27 cellular contexts compared by ENCODE assay signal in the genomic region with DNA sequence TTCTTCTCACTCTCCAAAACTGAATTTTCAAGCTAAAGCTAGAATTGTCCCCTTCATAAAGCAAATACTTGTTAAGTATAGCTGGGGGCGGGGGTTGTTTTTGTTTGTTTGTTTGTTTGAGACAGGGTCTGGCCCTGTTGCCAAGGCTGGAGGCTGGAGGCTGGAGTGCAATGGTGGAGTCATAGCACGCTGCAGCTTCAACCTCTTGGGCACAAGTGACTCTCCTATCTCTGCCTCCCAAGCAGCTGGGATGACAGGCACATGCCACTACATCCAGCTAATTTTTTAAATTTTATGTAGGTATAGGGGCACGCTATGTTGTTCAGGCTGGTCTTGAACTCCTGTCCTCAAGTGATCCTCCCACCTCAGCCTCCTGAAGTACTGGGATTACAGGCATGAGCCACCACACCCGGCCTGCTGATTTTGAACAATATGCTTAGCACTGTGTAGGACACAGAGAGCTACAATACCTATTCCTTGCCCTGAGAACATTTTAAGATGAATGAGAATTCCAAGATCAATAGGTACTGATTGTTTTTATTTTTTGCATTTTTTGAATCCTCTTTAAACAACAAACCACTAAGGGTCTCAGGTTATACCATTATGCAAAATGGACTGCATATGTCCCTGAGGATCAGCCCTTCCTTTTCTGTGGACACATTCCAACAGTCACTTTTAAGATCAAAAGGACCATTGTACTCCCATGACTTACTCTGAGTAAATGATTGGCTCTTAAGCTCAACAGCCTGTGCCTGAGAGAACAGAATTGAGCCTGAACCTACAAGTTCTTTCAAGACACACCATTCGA. TPM values are rescaled to one million over a fixed set of nuclear protein-coding genes. Genes with fewer than 3 reads are reported as not detected.
DNase-seq lines count a peak whose midpoint lies in the region; TF ChIP-seq lines count a peak whose summit lies in the region.
"Had no signal": no experiment of that assay in that cellular context is flagged by ENCODE, and none has a peak within 500 bp of the region (broad histone marks: within the 10 kb centered on the region; RNA-seq: fewer than 3 reads in every experiment).

No MANE protein-coding gene starts in this region.

- H3K27ac Mint-ChIP-seq in MCF 10A (ENCODE audit: low read depth, unreplicated experiment): no peak overlapping the region
- H3K27ac Mint-ChIP-seq: activated CD4-positive, alpha-beta memory T cell treated with anti-CD3 and anti-CD28 coated beads for 36 hours; activated naive CD4-positive, alpha-beta T cell treated with anti-CD3 and anti-CD28 coated beads, Interleukin-2, amount 50 U/mL, for 24 hours; HFFc6; natural killer cell had no signal

- H3K27ac ChIP-seq in mammary epithelial cell (ENCODE audit: insufficient read depth, low read depth, low read length) (no peak overlapping the region), smooth muscle cell (ENCODE audit: low read depth) (peak overlapping the region; percentile 28), dorsolateral prefrontal cortex (peak overlapping the region in 3 of 59 donors; percentile 21 to 30 (median 29))
- H3K27ac ChIP-seq: ascending aorta; BLaER1 treated with 17β-estradiol and CSF1 and Interleukin-3, amounts not matched to agents 10 nM and 100 nM; heart left ventricle; HL-60; uterus; VCaP had no signal

- DNase-seq in mammary epithelial cell (peak; percentile 46), MCF 10A (ENCODE audit: unreplicated experiment) (no peak), SW480 (ENCODE audit: low spot score) (peak; percentile 65), medulla oblongata (ENCODE audit: extremely low spot score) (peak; percentile 12), smooth muscle cell (lab: John Stamatoyannopoulos, UW; ENCODE audit: unreplicated experiment) (no peak), AG20443 (ENCODE audit: low spot score) (no peak), dorsolateral prefrontal cortex (no peak), GM13976 (ENCODE audit: low spot score) (no peak)
- DNase-seq: 8988T; activated CD4-positive, alpha-beta memory T cell treated with anti-CD3 and anti-CD28 coated beads for 36 hours; activated T-cell treated with anti-CD3 and anti-CD28 coated beads, Interleukin-2, amount 50 U/mL, for 1 hour; cerebellar nuclear complex; DMS53; HFFc6; natural killer cell; NCI-H1930; stimulated activated CD8-positive, alpha-beta memory T cell treated with anti-CD3 and anti-CD28 coated beads, Interleukin-4, amount 100 ng/mL, for 48 hours; T-helper 2 cell had no signal

- dilution Hi-C loops in mammary epithelial cell (cut with HindIII; ENCODE audit: low sequenced_read_pairs): no loop called here

- no peaks in the 10 kb centered on the region for H4K20me1 ChIP-seq in mammary epithelial cell (ENCODE audit: insufficient read depth, low read length)
- H4K20me1 ChIP-seq in smooth muscle cell (ENCODE audit: low read depth): peaks cover 16% of the 10 kb centered on the region
- H4K20me1 ChIP-seq: BLaER1 treated with 17β-estradiol and CSF1 and Interleukin-3, amounts not matched to agents 10 nM and 100 nM had no signal

- in situ Hi-C loops in mammary epithelial cell (cut with MboI; ENCODE audit: low sequenced_read_pairs in 2 of 2) (no loop called here), GM13976 (cut with MboI; ENCODE audit: low sequenced_read_pairs, unreplicated experiment) (no loop called here)

- H3K4me1 ChIP-seq in mammary epithelial cell (ENCODE audit: insufficient read depth, low read length): no peaks in the 10 kb centered on the region
- H3K4me1 ChIP-seq in smooth muscle cell (ENCODE audit: low read depth): no peaks in the 10 kb centered on the region
- H3K4me1 ChIP-seq: ascending aorta, uterus had no signal

- H3F3A ChIP-seq in smooth muscle cell (ENCODE audit: low read depth): peaks cover 12% of the 10 kb centered on the region

- H3K36me3 ChIP-seq in mammary epithelial cell (ENCODE audit: insufficient read depth, low read length) (peaks cover 26% of the 10 kb centered on the region), smooth muscle cell (ENCODE audit: low read depth) (peaks cover 9% of the 10 kb centered on the region)
- H3K36me3 ChIP-seq: uterus had no signal

- POLR2A ChIA-PET in MCF 10A (lab: Yijun Ruan, JAX): interaction anchor here (0.6 to 2.1 kb wide), 3 partner anchors 9 to 418 kb away, joined by 3 to 7 read pairs (median 4); no protein-coding TSS in a partner anchor

- CTCF ChIA-PET in mammary epithelial cell (lab: Charles Lee; ENCODE audit: low non-redundant PET) (no interaction called here), MCF 10A (lab: Yijun Ruan, JAX) (interaction anchor here (0.6 to 0.8 kb wide), 4 partner anchors 152 to 1003 kb away, joined by 3 to 5 read pairs (median 3); no protein-coding TSS in a partner anchor)

- no peaks in the 10 kb centered on the region for H3K9me3 Mint-ChIP-seq in MCF 10A (ENCODE audit: unreplicated experiment)
- H3K9me3 Mint-ChIP-seq: activated CD4-positive, alpha-beta memory T cell treated with anti-CD3 and anti-CD28 coated beads for 36 hours; activated naive CD4-positive, alpha-beta T cell treated with anti-CD3 and anti-CD28 coated beads, Interleukin-2, amount 50 U/mL, for 24 hours; HFFc6; natural killer cell had no signal

- H3K27me3 Mint-ChIP-seq in MCF 10A (ENCODE audit: insufficient read depth, unreplicated experiment): no peaks in the 10 kb centered on the region
- H3K27me3 Mint-ChIP-seq: activated CD4-positive, alpha-beta memory T cell treated with anti-CD3 and anti-CD28 coated beads for 36 hours; activated naive CD4-positive, alpha-beta T cell treated with anti-CD3 and anti-CD28 coated beads, Interleukin-2, amount 50 U/mL, for 24 hours had no signal

- peaks cover 29% of the 10 kb centered on the region for H3K79me2 ChIP-seq in mammary epithelial cell (ENCODE audit: insufficient read depth, low read length)
- no peaks in the 10 kb centered on the region for H3K79me2 ChIP-seq in smooth muscle cell (ENCODE audit: low read depth)

- H3K4me3 Mint-ChIP-seq in MCF 10A (ENCODE audit: unreplicated experiment): no peak overlapping the region
- H3K4me3 Mint-ChIP-seq: activated CD4-positive, alpha-beta memory T cell treated with anti-CD3 and anti-CD28 coated beads for 36 hours; activated naive CD4-positive, alpha-beta T cell treated with anti-CD3 and anti-CD28 coated beads, Interleukin-2, amount 50 U/mL, for 24 hours; HFFc6; natural killer cell had no signal

- BruUV-seq in mammary epithelial cell (replicated peaks; lab: Mats Ljungman, UMichigan): no TSS peak
- no TSS peak for BruUV-seq in MCF 10A (replicated peaks; lab: Mats Ljungman, UMichigan)

- H3K4me3 ChIP-seq in mammary epithelial cell (replicated peaks in 1 of 3; ENCODE audit: insufficient read depth in 1 of 3, low read depth in 2 of 3, low read length in 3 of 3) (no peak overlapping the region), smooth muscle cell (no peak overlapping the region), dorsolateral prefrontal cortex (no peak overlapping the region)
- H3K4me3 ChIP-seq: ascending aorta; BLaER1 treated with 17β-estradiol and CSF1 and Interleukin-3, amounts not matched to agents 10 nM and 100 nM; heart left ventricle; K562; lung; uterus had no signal

- H3K9ac ChIP-seq in mammary epithelial cell (ENCODE audit: insufficient read depth, low read length) (no peak overlapping the region), smooth muscle cell (ENCODE audit: low read depth) (no peak overlapping the region)
- H3K9ac ChIP-seq: BLaER1 treated with 17β-estradiol and CSF1 and Interleukin-3, amounts not matched to agents 10 nM and 100 nM had no signal

- no peak for TF ChIP-seq CTCF in mammary epithelial cell (conservative IDR thresholded peaks at IDR 0.05 in 1 of 2, IDR thresholded peaks at IDR 0.05 in 1 of 2; ENCODE audit: extremely low read depth in 1 of 2, insufficient read depth in 1 of 2, low read depth in 1 of 2, low read length in 2 of 2)
- TF ChIP-seq CTCF in MCF 10A (IDR thresholded peaks at IDR 0.05; ENCODE audit: unreplicated experiment): no peak
- TF ChIP-seq CTCF in smooth muscle cell (IDR thresholded peaks at IDR 0.05; ENCODE audit: borderline replicate concordance, insufficient read depth, poor library complexity, severe bottlenecking): no peak
- no peak for TF ChIP-seq CTCF in dorsolateral prefrontal cortex (IDR thresholded peaks at IDR 0.05 in 54 of 56, conservative IDR thresholded peaks at IDR 0.05 in 2 of 56; ENCODE audit: low read depth in 1 of 56, partially characterized antibody in 56 of 56)
- no peak for TF ChIP-seq CTCF in GM13976 (IDR thresholded peaks at IDR 0.05; ENCODE audit: borderline replicate concordance, control extremely low read depth, extremely low read depth, insufficient read depth, missing control alignments)

- peaks cover 73% of the 10 kb centered on the region for H3K36me3 Mint-ChIP-seq in MCF 10A (ENCODE audit: insufficient read depth, unreplicated experiment)
- H3K36me3 Mint-ChIP-seq: natural killer cell had no signal

- 79% methylated on average over 5 of the region's 5 CpGs for WGBS in mammary epithelial cell (ENCODE audit: low coverage, missing lambda C conversion rate)
- WGBS in smooth muscle cell (ENCODE audit: low lambda C conversion rate): 83% methylated on average over 5 of the region's 5 CpGs

- intact Hi-C loops in mammary epithelial cell (cut with micrococcal nuclease): no loop called here
- intact Hi-C loops in MCF 10A (cut with micrococcal nuclease): no loop called here
- intact Hi-C loops in dorsolateral prefrontal cortex (cut with DNase I): no loop called here

- H2AFZ ChIP-seq in mammary epithelial cell (ENCODE audit: low read depth, low read length) (no peak overlapping the region), smooth muscle cell (ENCODE audit: low read depth) (no peak overlapping the region)

- H3K27me3 ChIP-seq in mammary epithelial cell (ENCODE audit: insufficient read depth, low read length) (no peaks in the 10 kb centered on the region), smooth muscle cell (ENCODE audit: low read depth) (no peaks in the 10 kb centered on the region), dorsolateral prefrontal cortex (no peaks in the 10 kb centered on the region)
- H3K27me3 ChIP-seq: ascending aorta; BLaER1 treated with 17β-estradiol and CSF1 and Interleukin-3, amounts not matched to agents 10 nM and 100 nM; heart left ventricle; uterus had no signal

- no peaks in the 10 kb centered on the region for H3K4me1 Mint-ChIP-seq in MCF 10A (ENCODE audit: insufficient read depth, unreplicated experiment)
- H3K4me1 Mint-ChIP-seq: activated naive CD4-positive, alpha-beta T cell treated with anti-CD3 and anti-CD28 coated beads, Interleukin-2, amount 50 U/mL, for 24 hours; natural killer cell had no signal

- H3K9me3 ChIP-seq in mammary epithelial cell (replicated peaks; ENCODE audit: insufficient read depth, low read length) (no peaks in the 10 kb centered on the region), smooth muscle cell (replicated peaks; ENCODE audit: low read depth) (no peaks in the 10 kb centered on the region)
- H3K9me3 ChIP-seq: ascending aorta; BLaER1 treated with 17β-estradiol and CSF1 and Interleukin-3, amounts not matched to agents 10 nM and 100 nM; heart left ventricle; uterus had no signal

- H3K4me2 ChIP-seq in mammary epithelial cell (ENCODE audit: insufficient read depth, low read depth, low read length): peak overlapping the region; percentile 1
- no peak overlapping the region for H3K4me2 ChIP-seq in smooth muscle cell

RNA-seq across cellular contexts. Expression of a gene that starts 42.1 kb away (rescaled TPM):
- 10 to 100 TPM; 41.1 to 67.5 TPM for total RNA-seq in mammary epithelial cell
- polyA plus RNA-seq in mammary epithelial cell: 16.5 TPM
- 94.3 TPM for polyA minus RNA-seq in mammary epithelial cell
- total RNA-seq in MCF 10A (2022): 80.5 and 85.3 TPM in 2 replicates
- total RNA-seq in smooth muscle cell: 12.5 and 18.2 TPM in 2 replicates
- polyA plus RNA-seq in smooth muscle cell: 4.7 and 8.1 TPM in 2 replicates
- 100 to 1,000 TPM in 119 of 120 experiments, 10 to 100 TPM in 1; 85.7 to 219 (median 153) TPM for total RNA-seq in dorsolateral prefrontal cortex
- polyA plus RNA-seq: K562 had no signal

Comparison
In these comparisons a context has a peak if more than half of its experiments do, and no peak if none do; other contexts are left out.
1. DNase-seq: peak in mammary epithelial cell (single experiment), SW480 (single experiment) and medulla oblongata (single experiment); none in MCF 10A (single experiment), smooth muscle cell (single experiment), AG20443 (single experiment), dorsolateral prefrontal cortex (0 of 10) and GM13976 (single experiment).